Comparison of ENCODE assay signal across 26 cellular contexts in the genomic region with DNA sequence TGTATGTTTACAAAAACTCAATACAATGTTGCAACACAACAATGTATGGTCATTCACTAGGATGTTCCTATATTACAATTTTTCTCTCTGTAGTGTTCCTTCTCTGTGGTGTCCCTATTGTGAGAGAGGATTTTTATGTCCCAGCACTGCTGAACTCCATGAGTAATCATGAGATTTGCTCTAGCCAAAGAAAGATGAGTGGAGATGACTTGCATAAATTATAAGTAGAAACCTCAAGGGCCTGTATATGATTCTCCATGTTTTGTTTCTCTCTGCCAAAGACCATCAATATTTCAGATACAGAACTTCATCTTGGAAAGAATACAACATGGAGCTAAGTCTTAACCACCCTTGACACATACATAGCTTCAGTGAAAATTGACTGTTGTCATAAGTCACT.
"Had no signal": no experiment of that assay in that cellular context is flagged by ENCODE, and none has a peak within 500 bp of the region (broad histone marks: within the 10 kb centered on the region; RNA-seq: fewer than 3 reads in every experiment).

No MANE protein-coding gene starts in this region.

- H3K4me1 Mint-ChIP-seq: endodermal cell; mesothelial cell of epicardium; naive thymus-derived CD4-positive, alpha-beta T cell; stimulated activated effector memory CD8-positive, alpha-beta T cell treated with anti-CD3 and anti-CD28 coated beads, Interleukin-12 subunit alpha, Interleukin-12 subunit beta, amount 100 ng/mL, for 72 hours had no signal

- DNase-seq: effector CD8-positive, alpha-beta T cell; endodermal cell; foreskin melanocyte; glutamatergic neuron; heart right ventricle; hippocampal formation; left cardiac atrium; left lung; mesenchymal stem cell; naive thymus-derived CD4-positive, alpha-beta T cell; nephron progenitor cell; nucleus accumbens; sigmoid colon; stimulated activated CD4-positive, alpha-beta T cell treated with anti-CD3 and anti-CD28 coated beads, Interleukin-2, amount 100 ng/mL, for 24 hours; stimulated activated CD4-positive, alpha-beta T cell treated with anti-CD3 and anti-CD28 coated beads, Interleukin-4, amount 100 ng/mL, for 24 hours; stimulated activated naive CD4-positive, alpha-beta T cell treated with Interleukin-2 at 50 U/mL for 16 hours; stomach; thyroid gland; trophoblast cell had no signal

- H3K4me1 ChIP-seq: esophagus muscularis mucosa, heart right ventricle, left lung, prostate gland, right atrium auricular region, stomach, thyroid gland, vagina had no signal

- H3K36me3 ChIP-seq: esophagus muscularis mucosa, heart right ventricle, left lung, prostate gland, right atrium auricular region, sigmoid colon, stomach, thyroid gland, vagina had no signal

- H3K27me3 Mint-ChIP-seq: dendritic cell treated with granulocyte-macrophage colony-stimulating factor and Interleukin-4, amounts not matched to agents 40 ng/mL and 50 ng/mL, for 4 days; naive thymus-derived CD4-positive, alpha-beta T cell had no signal

- H3K4me3 Mint-ChIP-seq: dendritic cell treated with granulocyte-macrophage colony-stimulating factor and Interleukin-4, amounts not matched to agents 40 ng/mL and 50 ng/mL, for 4 days; endodermal cell; mesothelial cell of epicardium; naive thymus-derived CD4-positive, alpha-beta T cell; nephron progenitor cell; stimulated activated effector memory CD8-positive, alpha-beta T cell treated with anti-CD3 and anti-CD28 coated beads, Interleukin-12 subunit alpha, Interleukin-12 subunit beta, amount 100 ng/mL, for 72 hours had no signal

- H3K27ac Mint-ChIP-seq: dendritic cell treated with granulocyte-macrophage colony-stimulating factor and Interleukin-4, amounts not matched to agents 40 ng/mL and 50 ng/mL, for 4 days; endodermal cell; mesothelial cell of epicardium; naive thymus-derived CD4-positive, alpha-beta T cell; nephron progenitor cell; stimulated activated effector memory CD8-positive, alpha-beta T cell treated with anti-CD3 and anti-CD28 coated beads, Interleukin-12 subunit alpha, Interleukin-12 subunit beta, amount 100 ng/mL, for 72 hours had no signal

- H3K9me3 ChIP-seq: prostate gland, right atrium auricular region, sigmoid colon, thyroid gland, vagina had no signal

- H3K27me3 ChIP-seq: esophagus muscularis mucosa, heart right ventricle, left lung, right atrium auricular region, sigmoid colon, stomach, thyroid gland, vagina had no signal

- H3K4me3 ChIP-seq: esophagus muscularis mucosa, heart right ventricle, left lung, prostate gland, right atrium auricular region, sigmoid colon, stomach, thyroid gland, vagina had no signal

- H3K36me3 Mint-ChIP-seq: mesothelial cell of epicardium; naive thymus-derived CD4-positive, alpha-beta T cell; stimulated activated effector memory CD8-positive, alpha-beta T cell treated with anti-CD3 and anti-CD28 coated beads, Interleukin-12 subunit alpha, Interleukin-12 subunit beta, amount 100 ng/mL, for 72 hours had no signal
